11 cellular contexts compared by ENCODE assay signal in the genomic region with DNA sequence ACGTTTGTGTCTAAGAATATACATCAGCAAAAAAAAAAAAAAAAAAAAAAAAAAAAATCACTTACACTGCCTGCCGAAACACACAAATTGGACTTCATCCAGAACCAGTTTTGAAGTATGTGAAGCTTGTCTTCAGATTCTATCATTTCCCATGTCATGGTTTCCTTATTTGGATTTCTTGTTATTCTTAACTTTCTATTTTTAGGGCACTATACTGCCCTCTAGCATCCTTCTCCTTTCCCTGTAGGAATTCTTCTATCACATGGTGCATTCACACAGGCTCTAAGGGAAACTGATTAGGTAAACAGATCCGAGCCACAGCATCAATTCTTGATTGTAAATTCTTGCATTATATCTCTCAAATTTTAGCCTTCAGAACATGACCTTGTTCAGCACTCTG.
DNase-seq lines count a peak whose midpoint lies in the region; ATAC-seq and TF ChIP-seq lines count a peak whose summit lies in the region.
"Had no signal": no experiment of that assay in that cellular context is flagged by ENCODE, and none has a peak within 500 bp of the region (broad histone marks: within the 10 kb centered on the region; RNA-seq: fewer than 3 reads in every experiment).

No MANE protein-coding gene starts in this region.

- no peaks in the 10 kb centered on the region for H3F3A ChIP-seq in neural progenitor cell (ENCODE audit: low read depth)

- H3K27ac ChIP-seq in neural progenitor cell: no peak overlapping the region
- H3K27ac ChIP-seq: suprapubic skin had no signal

- H4K20me1 ChIP-seq in neural progenitor cell (ENCODE audit: low read depth): no peaks in the 10 kb centered on the region

- no peak overlapping the region for H2AFZ ChIP-seq in neural progenitor cell (replicated peaks)

- H3K4me1 Mint-ChIP-seq in neural progenitor cell: no peaks in the 10 kb centered on the region

- no peaks in the 10 kb centered on the region for H3K79me2 ChIP-seq in neural progenitor cell (ENCODE audit: low read depth)

- no peak overlapping the region for H3K4me2 ChIP-seq in neural progenitor cell

- H3K4me3 ChIP-seq in neural progenitor cell: no peak overlapping the region
- H3K4me3 ChIP-seq: suprapubic skin had no signal

- no peaks in the 10 kb centered on the region for H3K36me3 ChIP-seq in neural progenitor cell
- H3K36me3 ChIP-seq: suprapubic skin had no signal

- H3K4me3 Mint-ChIP-seq in neural progenitor cell: no peak overlapping the region

- no peaks in the 10 kb centered on the region for H3K27me3 Mint-ChIP-seq in neural progenitor cell (ENCODE audit: insufficient read depth, low read depth)

- H3K27ac Mint-ChIP-seq in neural progenitor cell: no peak overlapping the region

- no peak for ATAC-seq in GM18867 (IDR thresholded peaks at IDR 0.05; ENCODE audit: unreplicated experiment)

- H3K9ac ChIP-seq in neural progenitor cell: no peak overlapping the region

- H3K4me1 ChIP-seq in neural progenitor cell: no peaks in the 10 kb centered on the region
- H3K4me1 ChIP-seq: suprapubic skin had no signal

- no peaks in the 10 kb centered on the region for H3K36me3 Mint-ChIP-seq in neural progenitor cell

- H3K9me3 Mint-ChIP-seq in neural progenitor cell: no peaks in the 10 kb centered on the region

- TF ChIP-seq CTCF in LNCAP (IDR thresholded peaks at IDR 0.05) (peak; percentile 54), neural progenitor cell (IDR thresholded peaks at IDR 0.05) (peak; percentile 60)

- no peaks in the 10 kb centered on the region for H3K9me3 ChIP-seq in neural progenitor cell (ENCODE audit: low read depth)
- H3K9me3 ChIP-seq: suprapubic skin had no signal

- no peaks in the 10 kb centered on the region for H3K27me3 ChIP-seq in neural progenitor cell
- H3K27me3 ChIP-seq: suprapubic skin had no signal

- DNase-seq in NCI-H1092 treated with DMSO at 0.1 percent for 48 hours (lab: John Stamatoyannopoulos, UW) (peak; percentile 3), NCI-H1092 (lab: John Stamatoyannopoulos, UW) (no peak), cerebellar cortex (ENCODE audit: low spot score) (peak; percentile 3), neural progenitor cell (ENCODE audit: low spot score) (peak; percentile 39), SKM-1 treated with dmso at 0.1 percent for 144 hours (lab: John Stamatoyannopoulos, UW; ENCODE audit: unreplicated experiment) (no peak), dedifferentiated amniotic fluid mesenchymal stem cell (ENCODE audit: extremely low spot score) (no peak)
- DNase-seq: activated CD4-positive, alpha-beta T cell treated with anti-CD3 and anti-CD28 coated beads for 48 hours; KG1 had no signal

Comparison
In these comparisons a context has a peak if more than half of its experiments do, and no peak if none do; other contexts are left out.
1. DNase-seq: peak in NCI-H1092 treated with DMSO at 0.1 percent for 48 hours (single experiment), cerebellar cortex (single experiment) and neural progenitor cell (single experiment); none in NCI-H1092 (single experiment), SKM-1 treated with dmso at 0.1 percent for 144 hours (single experiment) and dedifferentiated amniotic fluid mesenchymal stem cell (single experiment).